In the genomic region with DNA sequence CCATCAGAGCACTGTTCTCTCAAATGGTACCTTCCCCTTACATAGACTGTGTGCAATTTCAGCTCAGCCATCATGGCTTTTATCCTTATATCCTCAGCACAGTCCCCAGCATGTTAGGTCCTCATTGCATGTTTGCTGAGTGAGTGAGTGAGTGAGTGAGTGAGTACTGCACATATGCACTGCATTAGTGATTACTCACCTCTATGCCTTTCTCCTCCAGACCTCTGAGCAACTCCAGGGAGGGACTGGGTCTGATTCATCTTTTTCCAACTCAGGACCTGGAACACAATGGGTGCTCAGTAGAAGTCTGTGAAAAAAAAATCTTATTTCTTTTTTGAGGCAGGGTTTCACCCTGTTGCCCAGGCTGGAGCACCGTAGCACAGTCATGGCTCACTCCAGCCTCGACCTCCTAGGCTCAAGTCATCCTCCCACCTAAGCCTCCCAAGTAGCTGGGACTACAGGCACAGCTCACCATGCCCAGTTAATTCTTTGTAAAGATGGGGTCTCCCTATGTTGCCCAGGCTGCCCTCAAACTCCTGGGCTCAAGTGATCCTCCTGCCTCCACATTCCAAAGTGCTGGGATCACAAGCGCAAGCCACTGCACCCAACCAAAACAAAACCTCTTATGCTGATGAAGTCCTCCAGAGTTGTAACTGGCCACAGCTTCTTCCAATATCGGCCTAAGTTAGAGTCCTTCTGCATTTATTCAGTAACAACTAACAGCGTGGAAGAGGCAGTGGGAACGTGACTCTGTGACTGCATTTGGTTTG, we compare ENCODE assay signal across 13 cellular contexts. TPM values are rescaled to one million over a fixed set of nuclear protein-coding genes. Genes with fewer than 3 reads are reported as not detected.
A peak's percentile ranks its signal among the peaks of the same experiment; 100 is the strongest.
DNase-seq lines count a peak whose midpoint lies in the region; ATAC-seq and TF ChIP-seq lines count a peak whose summit lies in the region.
"Had no signal": no experiment of that assay in that cellular context is flagged by ENCODE, and none has a peak within 500 bp of the region (broad histone marks: within the 10 kb centered on the region; RNA-seq: fewer than 3 reads in every experiment).

No MANE protein-coding gene starts in this region.

- H3K4me1 ChIP-seq in stomach, result peaks cover 4 to 13% (median 6%) of the 10 kb centered on the region in 4 donors

- H3K9me3 ChIP-seq in stomach, result no peaks in the 10 kb centered on the region
- H3K9me3 ChIP-seq: BLaER1, gastroesophageal sphincter had no signal

- TF ChIP-seq EP300 in stomach (IDR thresholded peaks at IDR 0.05), result no peak

- no peak for ATAC-seq in stimulated activated naive CD8-positive, alpha-beta T cell treated with anti-CD3 and anti-CD28 coated beads, Interleukin-15, Interleukin-2, amounts not matched to agents 100 U/mL and 50 U/mL, for 24 hours
- ATAC-seq in GM21717 (IDR thresholded peaks at IDR 0.05; ENCODE audit: unreplicated experiment), result no peak

- H3K9me3 Mint-ChIP-seq in stimulated activated naive CD8-positive, alpha-beta T cell treated with anti-CD3 and anti-CD28 coated beads, Interleukin-15, Interleukin-2, amounts not matched to agents 100 ng/mL and 50 ng/mL, for 24 hours, result no peaks in the 10 kb centered on the region
- H3K9me3 Mint-ChIP-seq: activated naive CD8-positive, alpha-beta T cell treated with anti-CD3 and anti-CD28 coated beads, Interleukin-2, amount 10 ng/mL, durations not matched to agents 7 days and 5 days had no signal

- H3K27me3 Mint-ChIP-seq in stimulated activated naive CD8-positive, alpha-beta T cell treated with anti-CD3 and anti-CD28 coated beads, Interleukin-15, Interleukin-2, amounts not matched to agents 100 ng/mL and 50 ng/mL, for 24 hours, result no peaks in the 10 kb centered on the region

- no peak for TF ChIP-seq POLR2A in stomach (IDR thresholded peaks at IDR 0.05)

- DNase-seq in stimulated activated naive CD8-positive, alpha-beta T cell treated with anti-CD3 and anti-CD28 coated beads, Interleukin-15, Interleukin-2, amounts not matched to agents 100 U/mL and 50 U/mL, for 24 hours, result no peak
- DNase-seq in T1000 (lab: John Stamatoyannopoulos, UW), result peak; percentile 59
- peak; percentile 81 for DNase-seq in fibroblast of the conjunctiva (ENCODE audit: low read depth)
- DNase-seq in stomach, result no peak
- no peak for DNase-seq in T-helper 2 cell
- DNase-seq in middle frontal gyrus (ENCODE audit: extremely low spot score, low spot score), result no peak
- DNase-seq: activated naive CD8-positive, alpha-beta T cell treated with anti-CD3 and anti-CD28 coated beads, Interleukin-2, amount 10 ng/mL, durations not matched to agents 7 days and 5 days; NCI-H1417 treated with DMSO at 0.1 percent for 48 hours had no signal

- H3K27me3 ChIP-seq in stomach, result no peaks in the 10 kb centered on the region
- H3K27me3 ChIP-seq: BLaER1, gastroesophageal sphincter had no signal

- H3K4me1 Mint-ChIP-seq in stimulated activated naive CD8-positive, alpha-beta T cell treated with anti-CD3 and anti-CD28 coated beads, Interleukin-15, Interleukin-2, amounts not matched to agents 100 ng/mL and 50 ng/mL, for 24 hours (ENCODE audit: low read depth), result peaks cover 18% of the 10 kb centered on the region

- no peak overlapping the region for H3K4me3 ChIP-seq in stomach
- H3K4me3 ChIP-seq: BLaER1, gastroesophageal sphincter, skin epidermis had no signal

- H3K27ac Mint-ChIP-seq in stimulated activated naive CD8-positive, alpha-beta T cell treated with anti-CD3 and anti-CD28 coated beads, Interleukin-15, Interleukin-2, amounts not matched to agents 100 ng/mL and 50 ng/mL, for 24 hours, result no peak overlapping the region

- no peaks in the 10 kb centered on the region for H3K36me3 ChIP-seq in stomach
- H3K36me3 ChIP-seq: BLaER1, gastroesophageal sphincter had no signal

- H3K27ac ChIP-seq in stomach, result no peak overlapping the region
- H3K27ac ChIP-seq: BLaER1, gastroesophageal sphincter had no signal

- intact Hi-C loops in stomach (cut with DNase I; ENCODE audit: low total_unique reads), result no loop called here

- no peaks in the 10 kb centered on the region for H3K36me3 Mint-ChIP-seq in stimulated activated naive CD8-positive, alpha-beta T cell treated with anti-CD3 and anti-CD28 coated beads, Interleukin-15, Interleukin-2, amounts not matched to agents 100 ng/mL and 50 ng/mL, for 24 hours (ENCODE audit: low read depth)
- H3K36me3 Mint-ChIP-seq: activated naive CD8-positive, alpha-beta T cell treated with anti-CD3 and anti-CD28 coated beads, Interleukin-2, amount 10 ng/mL, durations not matched to agents 7 days and 5 days had no signal

- TF ChIP-seq CTCF in stomach (IDR thresholded peaks at IDR 0.05), result no peak

- peak overlapping the region; percentile 61 for H3K4me3 Mint-ChIP-seq in stimulated activated naive CD8-positive, alpha-beta T cell treated with anti-CD3 and anti-CD28 coated beads, Interleukin-15, Interleukin-2, amounts not matched to agents 100 ng/mL and 50 ng/mL, for 24 hours

- WGBS in stomach, 5 donors, result 86 to 90% (median 86%) methylated on average over 6 of the region's 6 CpGs

RNA-seq across cellular contexts. Expression of gene RNU5D-1, which starts 23.7 kb away (rescaled TPM):
- not detected for total RNA-seq in stomach
- not detected for polyA plus RNA-seq in stomach
- total RNA-seq: activated naive CD8-positive, alpha-beta T cell treated with anti-CD3 and anti-CD28 coated beads, Interleukin-2, amount 10 ng/mL, durations not matched to agents 7 days and 5 days; gastroesophageal sphincter had no signal

RNA-seq across cellular contexts. Expression of gene KIF2C, which starts 32.3 kb away (rescaled TPM):
- 10 to 100 TPM in 3 of 5 donors, 1 to 10 TPM in 2; 2.3 to 34.8 (median 10.4) TPM for total RNA-seq in stomach
- 1 to 10 TPM; 1.4 to 6.5 (median 1.9) TPM for polyA plus RNA-seq in stomach

RNA-seq across cellular contexts. Expression of gene ARMH1, which starts 32.8 kb away (rescaled TPM):
- 1 to 10 TPM in 2 of 5 donors, not detected in 3; 3.3 to 3.7 TPM for total RNA-seq in stomach
- 1 to 10 TPM; 4.4 to 8.6 (median 5.7) TPM for polyA plus RNA-seq in stomach

RNA-seq across cellular contexts. Expression of gene TMEM53, which starts 33.0 kb away (rescaled TPM):
- total RNA-seq in stomach, result 10 to 100 TPM in 1 of 5 donors, 1 to 10 TPM in 4; 2.4 to 22.8 (median 4.9) TPM
- 1 to 10 TPM; 6.9 to 9.4 (median 7.3) TPM for polyA plus RNA-seq in stomach

Comparison
In these comparisons a context has a peak if more than half of its experiments do, and no peak if none do; other contexts are left out.
1. DNase-seq: peak in T1000 (single experiment) and fibroblast of the conjunctiva (single experiment); none in stimulated activated naive CD8-positive, alpha-beta T cell treated with anti-CD3 and anti-CD28 coated beads, Interleukin-15, Interleukin-2, amounts not matched to agents 100 U/mL and 50 U/mL, for 24 hours (single experiment), stomach (single experiment), T-helper 2 cell (0 of 5) and middle frontal gyrus (single experiment).